ENCODE assay signal across 11 cellular contexts in the genomic region with DNA sequence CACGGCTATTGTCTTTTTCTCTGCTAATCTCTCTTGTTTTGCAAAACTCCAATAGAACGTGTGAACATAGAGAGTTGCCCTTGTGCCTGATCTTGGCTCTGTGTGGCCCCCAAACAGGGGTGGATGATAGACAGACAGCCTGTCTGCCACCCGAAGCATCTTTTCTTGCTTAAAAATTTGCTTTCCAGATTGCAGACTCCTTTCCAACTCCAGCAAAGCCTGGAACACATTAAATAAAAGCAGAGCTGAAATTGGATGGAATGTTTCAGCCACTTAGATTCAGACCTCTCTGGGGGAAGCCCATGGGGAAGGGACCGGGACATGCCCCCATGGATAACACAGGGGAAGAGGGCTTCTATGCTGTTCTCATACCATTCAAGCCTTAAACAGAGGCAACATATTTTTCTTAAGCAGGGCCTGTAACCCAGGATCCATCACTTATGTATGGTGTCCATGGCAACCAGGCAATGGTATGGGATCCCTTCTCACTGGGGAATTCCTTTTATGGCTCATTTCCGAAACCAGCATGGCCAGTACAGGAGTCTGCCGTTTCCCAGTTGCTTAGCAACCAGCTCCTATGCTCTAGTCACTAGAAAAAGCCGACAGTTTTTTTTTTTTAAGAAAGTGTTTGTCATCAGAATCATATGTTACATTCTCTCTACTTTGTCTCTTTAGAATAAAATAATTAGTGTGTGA.
DNase-seq lines count a peak whose midpoint lies in the region; ATAC-seq and TF ChIP-seq lines count a peak whose summit lies in the region.
"Had no signal": no experiment of that assay in that cellular context is flagged by ENCODE, and none has a peak within 500 bp of the region (broad histone marks: within the 10 kb centered on the region; RNA-seq: fewer than 3 reads in every experiment).

No MANE protein-coding gene starts in this region.

- H3K27me3 ChIP-seq in BE2C (no peaks in the 10 kb centered on the region), iPS-20b (ENCODE audit: insufficient read depth, low read length) (no peaks in the 10 kb centered on the region)

- intact Hi-C loops in left colon (cut with DNase I, micrococcal nuclease): no loop called here

- H3K27ac ChIP-seq in iPS-20b (ENCODE audit: low read length): peak overlapping the region; percentile 41

- H3K36me3 ChIP-seq in BE2C: no peaks in the 10 kb centered on the region
- H3K36me3 ChIP-seq in iPS-20b (ENCODE audit: insufficient read depth, low read depth, low read length): no peaks in the 10 kb centered on the region

- H3K9me3 ChIP-seq in BE2C: no peaks in the 10 kb centered on the region
- no peaks in the 10 kb centered on the region for H3K9me3 ChIP-seq in iPS-20b (ENCODE audit: insufficient read depth, low read depth, low read length)

- H3K9ac ChIP-seq in iPS-20b (ENCODE audit: low read depth, low read length): peak overlapping the region; percentile 60; the same call in 1 of the 2 replicates

- H3K4me3 ChIP-seq in BE2C (ENCODE audit: low read depth, low read length): peak overlapping the region; percentile 59
- peak overlapping the region; percentile 44; the same call in 1 of the 2 replicates for H3K4me3 ChIP-seq in iPS-20b (ENCODE audit: low read length)

- H3K4me1 ChIP-seq in BE2C (peaks cover 16% of the 10 kb centered on the region), iPS-20b (ENCODE audit: insufficient read depth, low read length) (peaks cover 15% of the 10 kb centered on the region)

- DNase-seq in BE2C (peak; percentile 83), M059J (ENCODE audit: low read depth) (peak; percentile 45), amniotic epithelial cell (ENCODE audit: low read depth) (peak; percentile 66), left lobe of liver (ENCODE audit: low spot score) (no peak), left colon (no peak)
- no peak for DNase-seq in activated naive CD4-positive, alpha-beta T cell (lab: John Stamatoyannopoulos, UW)
- DNase-seq: DND-41, left cardiac atrium had no signal

- TF ChIP-seq CTCF in BE2C (IDR thresholded peaks at IDR 0.05; ENCODE audit: low read depth, low read length): no peak

- ATAC-seq in left lobe of liver (no peak), HG03139 (IDR thresholded peaks at IDR 0.05; ENCODE audit: unreplicated experiment) (no peak), left colon (no peak)
- ATAC-seq: HCT116, left cardiac atrium had no signal

Comparison
In these comparisons a context has a peak if more than half of its experiments do, and no peak if none do; other contexts are left out.
1. DNase-seq: peak in BE2C (single experiment), M059J (single experiment) and amniotic epithelial cell (single experiment); none in left lobe of liver (single experiment), activated naive CD4-positive, alpha-beta T cell (0 of 4) and left colon (0 of 2).